In the genomic region with DNA sequence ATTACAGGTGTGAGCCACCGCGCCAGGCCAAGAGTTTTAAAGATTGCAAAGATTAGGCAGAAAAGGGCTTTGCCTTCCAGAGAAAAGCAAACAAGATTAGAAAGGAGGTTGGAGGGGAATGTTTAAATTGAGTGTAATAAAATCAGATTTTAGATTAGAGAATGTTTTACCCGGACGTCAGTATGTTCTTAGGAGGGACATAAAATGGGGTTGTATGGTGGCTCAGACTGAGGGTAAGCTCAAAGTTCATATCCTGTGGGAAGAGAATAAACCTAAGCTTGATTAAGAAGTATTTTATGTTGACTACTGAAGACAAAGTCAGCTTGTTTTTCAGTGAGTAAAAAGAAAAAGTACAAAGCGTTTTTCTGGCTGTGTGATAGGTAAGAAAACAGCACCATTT, we compare ENCODE assay signal across 1 cellular context.
TF ChIP-seq lines count a peak whose summit lies in the region.

No MANE protein-coding gene starts in this region.

TF ChIP-seq in K562, 482 proteins besides CTCF, POLR2A, EP300 and RAD21 (continued from another document):
- TF ChIP-seq, protein P1, sequence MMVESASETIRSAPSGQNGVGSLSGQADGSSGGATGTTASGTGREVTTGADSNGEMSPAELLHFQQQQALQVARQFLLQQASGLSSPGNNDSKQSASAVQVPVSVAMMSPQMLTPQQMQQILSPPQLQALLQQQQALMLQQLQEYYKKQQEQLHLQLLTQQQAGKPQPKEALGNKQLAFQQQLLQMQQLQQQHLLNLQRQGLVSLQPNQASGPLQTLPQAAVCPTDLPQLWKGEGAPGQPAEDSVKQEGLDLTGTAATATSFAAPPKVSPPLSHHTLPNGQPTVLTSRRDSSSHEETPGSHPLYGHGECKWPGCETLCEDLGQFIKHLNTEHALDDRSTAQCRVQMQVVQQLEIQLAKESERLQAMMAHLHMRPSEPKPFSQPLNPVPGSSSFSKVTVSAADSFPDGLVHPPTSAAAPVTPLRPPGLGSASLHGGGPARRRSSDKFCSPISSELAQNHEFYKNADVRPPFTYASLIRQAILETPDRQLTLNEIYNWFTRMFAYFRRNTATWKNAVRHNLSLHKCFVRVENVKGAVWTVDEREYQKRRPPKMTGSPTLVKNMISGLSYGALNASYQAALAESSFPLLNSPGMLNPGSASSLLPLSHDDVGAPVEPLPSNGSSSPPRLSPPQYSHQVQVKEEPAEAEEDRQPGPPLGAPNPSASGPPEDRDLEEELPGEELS (CRISPR knock-in tag; IDR thresholded peaks at IDR 0.05; ENCODE audit: borderline replicate concordance), result no peak
- TF ChIP-seq, protein P2, sequence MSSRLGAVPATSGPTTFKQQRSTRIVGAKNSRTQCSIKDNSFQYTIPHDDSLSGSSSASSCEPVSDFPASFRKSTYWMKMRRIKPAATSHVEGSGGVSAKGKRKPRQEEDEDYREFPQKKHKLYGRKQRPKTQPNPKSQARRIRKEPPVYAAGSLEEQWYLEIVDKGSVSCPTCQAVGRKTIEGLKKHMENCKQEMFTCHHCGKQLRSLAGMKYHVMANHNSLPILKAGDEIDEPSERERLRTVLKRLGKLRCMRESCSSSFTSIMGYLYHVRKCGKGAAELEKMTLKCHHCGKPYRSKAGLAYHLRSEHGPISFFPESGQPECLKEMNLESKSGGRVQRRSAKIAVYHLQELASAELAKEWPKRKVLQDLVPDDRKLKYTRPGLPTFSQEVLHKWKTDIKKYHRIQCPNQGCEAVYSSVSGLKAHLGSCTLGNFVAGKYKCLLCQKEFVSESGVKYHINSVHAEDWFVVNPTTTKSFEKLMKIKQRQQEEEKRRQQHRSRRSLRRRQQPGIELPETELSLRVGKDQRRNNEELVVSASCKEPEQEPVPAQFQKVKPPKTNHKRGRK (tag; IDR thresholded peaks at IDR 0.05), result no peak
- TF ChIP-seq, protein P3, sequence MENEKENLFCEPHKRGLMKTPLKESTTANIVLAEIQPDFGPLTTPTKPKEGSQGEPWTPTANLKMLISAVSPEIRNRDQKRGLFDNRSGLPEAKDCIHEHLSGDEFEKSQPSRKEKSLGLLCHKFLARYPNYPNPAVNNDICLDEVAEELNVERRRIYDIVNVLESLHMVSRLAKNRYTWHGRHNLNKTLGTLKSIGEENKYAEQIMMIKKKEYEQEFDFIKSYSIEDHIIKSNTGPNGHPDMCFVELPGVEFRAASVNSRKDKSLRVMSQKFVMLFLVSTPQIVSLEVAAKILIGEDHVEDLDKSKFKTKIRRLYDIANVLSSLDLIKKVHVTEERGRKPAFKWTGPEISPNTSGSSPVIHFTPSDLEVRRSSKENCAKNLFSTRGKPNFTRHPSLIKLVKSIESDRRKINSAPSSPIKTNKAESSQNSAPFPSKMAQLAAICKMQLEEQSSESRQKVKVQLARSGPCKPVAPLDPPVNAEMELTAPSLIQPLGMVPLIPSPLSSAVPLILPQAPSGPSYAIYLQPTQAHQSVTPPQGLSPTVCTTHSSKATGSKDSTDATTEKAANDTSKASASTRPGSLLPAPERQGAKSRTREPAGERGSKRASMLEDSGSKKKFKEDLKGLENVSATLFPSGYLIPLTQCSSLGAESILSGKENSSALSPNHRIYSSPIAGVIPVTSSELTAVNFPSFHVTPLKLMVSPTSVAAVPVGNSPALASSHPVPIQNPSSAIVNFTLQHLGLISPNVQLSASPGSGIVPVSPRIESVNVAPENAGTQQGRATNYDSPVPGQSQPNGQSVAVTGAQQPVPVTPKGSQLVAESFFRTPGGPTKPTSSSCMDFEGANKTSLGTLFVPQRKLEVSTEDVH (IDR thresholded peaks at IDR 0.05; ENCODE audit: low read depth, partially characterized antibody), result no peak
- TF ChIP-seq MGA (IDR thresholded peaks at IDR 0.05), result no peak
- TF ChIP-seq, protein P4, sequence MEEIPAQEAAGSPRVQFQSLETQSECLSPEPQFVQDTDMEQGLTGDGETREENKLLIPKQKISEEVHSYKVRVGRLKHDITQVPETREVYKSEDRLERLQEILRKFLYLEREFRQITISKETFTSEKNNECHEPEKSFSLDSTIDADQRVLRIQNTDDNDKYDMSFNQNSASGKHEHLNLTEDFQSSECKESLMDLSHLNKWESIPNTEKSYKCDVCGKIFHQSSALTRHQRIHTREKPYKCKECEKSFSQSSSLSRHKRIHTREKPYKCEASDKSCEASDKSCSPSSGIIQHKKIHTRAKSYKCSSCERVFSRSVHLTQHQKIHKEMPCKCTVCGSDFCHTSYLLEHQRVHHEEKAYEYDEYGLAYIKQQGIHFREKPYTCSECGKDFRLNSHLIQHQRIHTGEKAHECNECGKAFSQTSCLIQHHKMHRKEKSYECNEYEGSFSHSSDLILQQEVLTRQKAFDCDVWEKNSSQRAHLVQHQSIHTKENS (CRISPR knock-in tag; IDR thresholded peaks at IDR 0.05), result no peak
- no peak for TF ChIP-seq HDAC3 (IDR thresholded peaks at IDR 0.05; ENCODE audit: borderline replicate concordance, partially characterized antibody)
- no peak for TF ChIP-seq ZZZ3 (IDR thresholded peaks at IDR 0.05)
